Comparison of ENCODE assay signal across 10 cellular contexts in the genomic region with DNA sequence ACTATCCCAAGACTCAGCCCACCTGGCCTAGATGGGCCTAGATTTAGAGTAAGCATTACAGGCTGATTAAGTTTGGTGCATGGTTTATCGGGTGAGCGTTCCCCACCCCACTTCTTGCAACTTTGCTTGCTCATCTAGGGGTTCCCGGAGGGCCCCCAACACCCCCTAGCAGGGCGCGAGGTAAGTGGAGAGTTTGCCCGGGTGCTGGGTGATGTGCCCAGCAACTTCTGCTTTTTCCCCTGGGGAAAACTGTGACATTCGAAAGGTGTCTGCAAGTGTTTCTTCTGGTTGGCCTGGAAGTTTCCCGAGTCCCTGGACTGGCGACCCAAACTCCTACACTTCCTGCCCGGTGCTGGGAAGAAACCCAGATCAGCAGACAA. TPM values are rescaled to one million over a fixed set of nuclear protein-coding genes. Genes with fewer than 3 reads are reported as not detected.
DNase-seq lines count a peak whose midpoint lies in the region; ATAC-seq and TF ChIP-seq lines count a peak whose summit lies in the region.
"Had no signal": no experiment of that assay in that cellular context is flagged by ENCODE, and none has a peak within 500 bp of the region (broad histone marks: within the 10 kb centered on the region; RNA-seq: fewer than 3 reads in every experiment).

No MANE protein-coding gene starts in this region.

- H3K36me3 Mint-ChIP-seq in activated B cell treated with CpG ODN at 0.5 μM for 24 hours (ENCODE audit: low read depth), result no peaks in the 10 kb centered on the region

- no peaks in the 10 kb centered on the region; the same call in 1 of the 2 replicates for H3K27me3 ChIP-seq in GM23248 (replicated peaks; ENCODE audit: insufficient read depth)
- H3K27me3 ChIP-seq in hepatocyte, result peaks cover 14% of the 10 kb centered on the region
- peaks cover 0 to 54% (median 31%) of the 10 kb centered on the region in 7 donors for H3K27me3 ChIP-seq in spleen (replicated peaks in 1 of 7)
- H3K27me3 ChIP-seq: adrenal gland had no signal

- H3K4me2 ChIP-seq in GM23248 (ENCODE audit: unreplicated experiment), result no peak overlapping the region
- peak overlapping the region; percentile 97 for H3K4me2 ChIP-seq in hepatocyte

- H3K9me3 Mint-ChIP-seq in activated B cell treated with CpG ODN at 0.5 μM for 24 hours, result no peaks in the 10 kb centered on the region

- CTCF ChIA-PET in activated B cell treated with CpG ODN at 0.5 μM for 24 hours (lab: Charles Lee), result interaction anchor here (1.8 kb wide), 1 partner anchor 239 kb away, joined by 4 read pairs; no protein-coding TSS in a partner anchor

- TF ChIP-seq CTCF in activated B cell treated with CpG ODN at 0.5 μM for 24 hours (IDR thresholded peaks at IDR 0.05), result no peak
- no peak for TF ChIP-seq CTCF in hepatocyte (IDR thresholded peaks at IDR 0.05; ENCODE audit: poor library complexity)
- TF ChIP-seq CTCF in spleen (IDR thresholded peaks at IDR 0.05 in 8 of 11, conservative IDR thresholded peaks at IDR 0.05 in 3 of 11), result no peak

- DNase-seq in GM23248 (no peak), activated B cell treated with CpG ODN at 0.5 μM for 24 hours (no peak), hepatocyte (ENCODE audit: low spot score) (no peak), spleen (peak; percentile 71), CD1c-positive myeloid dendritic cell (ENCODE audit: extremely low spot score) (no peak), NCI-H1694 (lab: John Stamatoyannopoulos, UW) (no peak)
- DNase-seq: NCI-H187, SW 1271 had no signal

- peaks cover 41% of the 10 kb centered on the region for H3K27me3 Mint-ChIP-seq in activated B cell treated with CpG ODN at 0.5 μM for 24 hours

- no peak overlapping the region for H3K9ac ChIP-seq in GM23248

- in situ Hi-C loops in GM23248 (cut with MboI), result loop anchor here (25.0 kb wide), 1 partner anchor 407 kb away; no protein-coding TSS in a partner anchor

- H3K4me3 Mint-ChIP-seq in activated B cell treated with CpG ODN at 0.5 μM for 24 hours, result peak overlapping the region; percentile 82

- peaks cover 16% of the 10 kb centered on the region for H3F3A ChIP-seq in GM23248 (ENCODE audit: insufficient read depth)

- H3K27ac ChIP-seq in GM23248 (no peak overlapping the region), hepatocyte (no peak overlapping the region), spleen (no peak overlapping the region)

- H4K20me1 ChIP-seq in GM23248 (ENCODE audit: insufficient read depth), result no peaks in the 10 kb centered on the region
- no peaks in the 10 kb centered on the region for H4K20me1 ChIP-seq in hepatocyte (ENCODE audit: insufficient read depth, poor library complexity, severe bottlenecking)

- H2AFZ ChIP-seq in GM23248, result peak overlapping the region; percentile 81
- H2AFZ ChIP-seq in hepatocyte, result no peak overlapping the region

- WGBS in GM23248 (ENCODE audit: low coverage in 1 of 2, low lambda C conversion rate in 2 of 2, missing lambda C conversion rate in 2 of 2), 2 experiments, result 78 to 79% methylated on average over 10 of the region's 10 CpGs
- WGBS in hepatocyte (ENCODE audit: low lambda C conversion rate, missing lambda C conversion rate), result 86% methylated on average over 10 of the region's 10 CpGs
- 26 to 49% (median 31%) methylated on average over 7 to 10 of the region's 10 CpGs for WGBS in spleen, 5 donors

- H3K4me3 ChIP-seq in GM23248 (no peak overlapping the region), hepatocyte (no peak overlapping the region), spleen (peak overlapping the region in 6 of 8 donors; percentile 66 to 89 (median 78))

- peaks cover 23% of the 10 kb centered on the region for H3K4me1 Mint-ChIP-seq in activated B cell treated with CpG ODN at 0.5 μM for 24 hours

- intact Hi-C loops in activated B cell treated with CpG ODN at 0.5 μM for 24 hours (cut with micrococcal nuclease) (loop anchor here (2.0 to 10.0 kb wide), 7 partner anchors 461 to 1701 kb away; a partner anchor contains a TSS), spleen (cut with DNase I; ENCODE audit: low total_unique reads) (loop anchor here (10.0 kb wide), 1 partner anchor 461 kb away; no protein-coding TSS in a partner anchor)

- H3K9me2 ChIP-seq in GM23248 (ENCODE audit: insufficient read depth) (no peaks in the 10 kb centered on the region), hepatocyte (replicated peaks; ENCODE audit: insufficient read depth) (no peaks in the 10 kb centered on the region)

- ATAC-seq in activated B cell treated with CpG ODN at 0.5 μM for 24 hours (ENCODE audit: low read depth) (no peak), HG02610 (IDR thresholded peaks at IDR 0.05; ENCODE audit: unreplicated experiment) (no peak)

- H3K36me3 ChIP-seq in GM23248 (ENCODE audit: low read depth), result no peaks in the 10 kb centered on the region
- H3K36me3 ChIP-seq in hepatocyte (replicated peaks; ENCODE audit: insufficient read depth, low read depth), result no peaks in the 10 kb centered on the region
- no peaks in the 10 kb centered on the region for H3K36me3 ChIP-seq in spleen
- H3K36me3 ChIP-seq: adrenal gland had no signal

- H3K4me1 ChIP-seq in GM23248 (ENCODE audit: insufficient read depth), result no peaks in the 10 kb centered on the region
- no peaks in the 10 kb centered on the region for H3K4me1 ChIP-seq in hepatocyte (ENCODE audit: insufficient read depth)
- peaks cover 15 to 43% (median 39%) of the 10 kb centered on the region in 6 donors for H3K4me1 ChIP-seq in spleen

- H3K79me2 ChIP-seq in GM23248 (ENCODE audit: insufficient read depth), result no peaks in the 10 kb centered on the region
- peaks cover 12% of the 10 kb centered on the region for H3K79me2 ChIP-seq in hepatocyte

- TF ChIP-seq POLR2A in spleen (IDR thresholded peaks at IDR 0.05), result no peak

- no peaks in the 10 kb centered on the region for H3K9me3 ChIP-seq in GM23248 (ENCODE audit: low read depth)
- no peaks in the 10 kb centered on the region for H3K9me3 ChIP-seq in hepatocyte (ENCODE audit: low read depth)
- H3K9me3 ChIP-seq in spleen, result no peaks in the 10 kb centered on the region
- H3K9me3 ChIP-seq: adrenal gland had no signal

- H3K27ac Mint-ChIP-seq in activated B cell treated with CpG ODN at 0.5 μM for 24 hours, result no peak overlapping the region

- POLR2A ChIA-PET in activated B cell treated with CpG ODN at 0.5 μM for 24 hours (lab: Charles Lee), result no interaction called here

RNA-seq across cellular contexts. Expression of a gene that starts 31.7 kb away (rescaled TPM):
- not detected in 2 replicates for total RNA-seq in GM23248 (2014; rRNA removed; shearing (Covaris generic))
- polyA plus RNA-seq in GM23248 (2016; fragmentation: Nextera tagmentation; extraction: Ambion mirVana) (0.18 and 0.80 TPM in 2 replicates), hepatocyte (0.34 and 0.68 TPM in 2 replicates), spleen (under 1 TPM; 0.14 to 0.48 (median 0.30) TPM)
- total RNA-seq in activated B cell treated with CpG ODN at 0.5 μM for 24 hours (0.60 TPM in 1 of 2 replicates, not detected in the other), hepatocyte (1.9 and 2.3 TPM in 2 replicates), spleen (under 1 TPM in 6 of 7 donors, not detected in 1; 0.16 to 0.91 (median 0.55) TPM)

RNA-seq across cellular contexts. Expression of a gene that starts 40.2 kb away (rescaled TPM):
- 16.1 and 19.8 TPM in 2 replicates for total RNA-seq in GM23248 (2014; rRNA removed; shearing (Covaris generic))
- polyA plus RNA-seq in GM23248 (2016; fragmentation: Nextera tagmentation; extraction: Ambion mirVana), result 8.9 and 10.1 TPM in 2 replicates
- total RNA-seq in activated B cell treated with CpG ODN at 0.5 μM for 24 hours, result 40.6 and 48.7 TPM in 2 replicates
- 34.9 and 61.6 TPM in 2 replicates for total RNA-seq in hepatocyte
- 16.0 and 16.8 TPM in 2 replicates for polyA plus RNA-seq in hepatocyte
- 10 to 100 TPM; 34.9 to 58.1 (median 50.6) TPM for total RNA-seq in spleen
- polyA plus RNA-seq in spleen, result 10 to 100 TPM in 1 of 3 donors, 1 to 10 TPM in 2; 9.5 to 13.7 (median 9.9) TPM

Comparison
In these comparisons a context has a peak if more than half of its experiments do, and no peak if none do; other contexts are left out.
1. H3K4me3 ChIP-seq: peak in spleen (6 of 8); none in GM23248 (single experiment) and hepatocyte (single experiment).